In genomic region chr2:25878361-25879132, GRCh38 we compare ENCODE assay signal across 8 cellular contexts. TPM values are rescaled to one million over a fixed set of nuclear protein-coding genes. Genes with fewer than 3 reads are reported as not detected.
DNase-seq lines count a peak whose midpoint lies in the region; TF ChIP-seq lines count a peak whose summit lies in the region.

TSS of gene ASXL2 (minus strand) at chr2:25878487. CDS start at chr2:25878222, 265 bp downstream.

- H3K4me3 ChIP-seq in NB4 (ENCODE audit: low read depth, low read length) (peak within 1 kb of the TSS; percentile 86), SK-N-MC (peak within 1 kb of the TSS; percentile 94)

- DNase-seq in GM04503 (ENCODE audit: low read depth), result peak; percentile 72
- peak; percentile 94 for DNase-seq in HFFc6
- peak; percentile 99 for DNase-seq in NB4 (ENCODE audit: low read depth)
- DNase-seq in SK-N-MC (ENCODE audit: low read depth, low spot score), result peak; percentile 80
- DNase-seq in activated naive CD4-positive, alpha-beta T cell treated with anti-CD3 and anti-CD28 coated beads, Interleukin-2, amount 10 ng/mL, durations not matched to agents 7 days and 5 days, result peak; percentile 97
- peak; percentile 95 for DNase-seq in germinal center (ENCODE audit: low spot score)
- peak; percentile 80 for DNase-seq in non-pigmented ciliary epithelial cell (ENCODE audit: low read depth)
- DNase-seq in superior temporal gyrus (ENCODE audit: extremely low spot score), result peak; percentile 97

- TF ChIP-seq CTCF in HFFc6 (IDR thresholded peaks at IDR 0.05), result no peak
- no peak for TF ChIP-seq CTCF in NB4 (IDR thresholded peaks at IDR 0.05; ENCODE audit: low read depth, low read length)

- H3K9ac ChIP-seq in SK-N-MC (ENCODE audit: insufficient read length), result peak within 1 kb of the TSS; percentile 95

- H3K27me3 Mint-ChIP-seq in HFFc6 (ENCODE audit: insufficient read depth), result no peaks in the 10 kb centered on the region; the same call in 1 of the 2 replicates
- no peaks in the 10 kb centered on the region for H3K27me3 Mint-ChIP-seq in activated naive CD4-positive, alpha-beta T cell treated with anti-CD3 and anti-CD28 coated beads, Interleukin-2, amount 10 ng/mL, durations not matched to agents 7 days and 5 days

- CTCF ChIA-PET in activated naive CD4-positive, alpha-beta T cell treated with anti-CD3 and anti-CD28 coated beads, Interleukin-2, amount 10 ng/mL, durations not matched to agents 7 days and 5 days (lab: Charles Lee), result interaction anchor here (1.0 to 2.1 kb wide), 4 partner anchors 21 to 306 kb away, joined by 3 to 18 read pairs (median 4); no protein-coding TSS in a partner anchor

- H3K9me3 ChIP-seq in SK-N-MC (ENCODE audit: low read depth, low read length), result no peaks in the 10 kb centered on the region

- H3K4me3 Mint-ChIP-seq in HFFc6, result peak within 1 kb of the TSS; percentile 99
- peak within 1 kb of the TSS; percentile 98 for H3K4me3 Mint-ChIP-seq in activated naive CD4-positive, alpha-beta T cell treated with anti-CD3 and anti-CD28 coated beads, Interleukin-2, amount 10 ng/mL, durations not matched to agents 7 days and 5 days

- H3K4me1 Mint-ChIP-seq in HFFc6 (ENCODE audit: low read depth), result peaks cover 59% of the 10 kb centered on the region
- H3K4me1 Mint-ChIP-seq in activated naive CD4-positive, alpha-beta T cell treated with anti-CD3 and anti-CD28 coated beads, Interleukin-2, amount 10 ng/mL, durations not matched to agents 7 days and 5 days, result peaks cover 34% of the 10 kb centered on the region

- H3K27ac Mint-ChIP-seq in HFFc6, result peak within 1 kb of the TSS; percentile 98
- H3K27ac Mint-ChIP-seq in activated naive CD4-positive, alpha-beta T cell treated with anti-CD3 and anti-CD28 coated beads, Interleukin-2, amount 10 ng/mL, durations not matched to agents 7 days and 5 days, result peak within 1 kb of the TSS; percentile 100

- H3K36me3 ChIP-seq in SK-N-MC (ENCODE audit: insufficient read depth, low read length), result peaks cover 6% of the 10 kb centered on the region; the same call in 1 of the 2 replicates

- TF ChIP-seq POLR2A in NB4 (IDR thresholded peaks at IDR 0.05; ENCODE audit: extremely low read depth, insufficient read length), result peak; percentile 85

- peak within 1 kb of the TSS; percentile 82 for H3K27ac ChIP-seq in SK-N-MC

- H3K9me3 Mint-ChIP-seq in HFFc6, result no peaks in the 10 kb centered on the region
- no peaks in the 10 kb centered on the region for H3K9me3 Mint-ChIP-seq in activated naive CD4-positive, alpha-beta T cell treated with anti-CD3 and anti-CD28 coated beads, Interleukin-2, amount 10 ng/mL, durations not matched to agents 7 days and 5 days

- H3K36me3 Mint-ChIP-seq in HFFc6 (ENCODE audit: low read depth), result 0 out of 2 replicates have a peak, but pooled peaks cover 4% of the 10 kb centered on the region
- H3K36me3 Mint-ChIP-seq in activated naive CD4-positive, alpha-beta T cell treated with anti-CD3 and anti-CD28 coated beads, Interleukin-2, amount 10 ng/mL, durations not matched to agents 7 days and 5 days, result peaks cover 16% of the 10 kb centered on the region

RNA-seq across cellular contexts. Expression of gene ASXL2, which starts in this region (rescaled TPM):
- 10 to 100 TPM; 24.6 to 29.6 (median 26.6) TPM for total RNA-seq in HFFc6 (2021; fragmentation: NEBNext Ultra II Directional; extraction: Animal tissue kit (Norgen Biotek cat#: 25700))

Comparison
In these comparisons a context has a peak if more than half of its experiments do, and no peak if none do; other contexts are left out.
1. Peak in every context shown above with its lines: DNase-seq, H3K4me3 ChIP-seq and H3K27ac ChIP-seq.